Comparison of ENCODE assay signal across 23 cellular contexts in the genomic region with DNA sequence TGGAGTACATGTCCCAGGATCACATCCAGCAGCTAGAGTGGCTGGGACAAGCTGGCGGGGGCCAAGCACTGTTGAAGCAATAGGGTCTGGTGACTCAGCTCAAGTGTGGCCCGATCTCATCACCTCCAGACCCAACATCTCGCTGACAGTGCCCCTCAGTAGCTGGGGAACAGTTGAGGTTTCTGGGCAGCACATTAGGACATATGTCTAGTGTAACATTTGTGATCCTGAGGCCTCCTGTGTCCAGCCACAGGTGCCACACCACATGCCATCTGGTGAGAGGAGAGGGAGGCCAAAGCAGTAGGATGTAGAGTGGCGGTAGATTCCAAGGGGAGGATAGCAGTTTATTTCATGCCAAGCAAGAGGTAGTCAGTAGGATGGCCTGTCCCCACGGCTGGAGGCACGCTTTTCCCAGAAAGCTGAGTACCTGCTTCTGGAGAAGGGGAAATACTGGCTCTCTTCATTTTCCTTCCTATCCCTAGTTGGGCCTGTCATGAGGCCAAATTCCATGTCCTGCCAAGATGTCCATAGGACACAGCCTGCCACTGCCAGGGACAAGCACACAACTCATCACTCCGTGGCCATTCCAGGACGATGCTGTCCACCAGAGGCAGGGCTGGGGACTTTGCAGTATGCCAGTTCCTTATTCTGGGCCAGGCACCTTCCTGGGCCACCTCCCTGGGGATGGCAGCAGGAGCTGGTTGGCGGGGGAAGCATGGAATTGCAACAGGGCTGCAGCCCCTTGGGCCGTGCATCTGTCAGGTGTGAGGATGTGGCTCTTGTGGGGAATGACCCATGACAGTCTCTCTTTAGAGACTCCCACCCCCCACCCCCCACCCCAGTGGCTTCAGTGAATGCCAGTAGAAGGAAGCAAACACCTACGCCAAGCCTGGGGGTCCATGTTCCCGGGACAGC. TPM values are rescaled to one million over a fixed set of nuclear protein-coding genes. Genes with fewer than 3 reads are reported as not detected.
DNase-seq lines count a peak whose midpoint lies in the region; ATAC-seq, FAIRE-seq and TF ChIP-seq lines count a peak whose summit lies in the region.
"Had no signal": no experiment of that assay in that cellular context is flagged by ENCODE, and none has a peak within 500 bp of the region (broad histone marks: within the 10 kb centered on the region; RNA-seq: fewer than 3 reads in every experiment).

No MANE protein-coding gene starts in this region.

- no peak for TF ChIP-seq EP300 in A549 (IDR thresholded peaks at IDR 0.05)
- no peak for TF ChIP-seq EP300 in esophagus muscularis mucosa (IDR thresholded peaks at IDR 0.05)

- H3K4me1 ChIP-seq in A549 (0 out of 3 replicates have a peak, but pooled peaks cover 6% of the 10 kb centered on the region), Caco-2 (peaks cover 16% of the 10 kb centered on the region), esophagus muscularis mucosa (peaks cover 11 to 25% (median 20%) of the 10 kb centered on the region in 4 donors)
- H3K4me1 ChIP-seq: SJCRH30, uterus had no signal

- peaks cover 19% of the 10 kb centered on the region for H3K4me1 Mint-ChIP-seq in Caco-2 (ENCODE audit: low read depth, unreplicated experiment)
- peaks cover 21% of the 10 kb centered on the region for H3K4me1 Mint-ChIP-seq in activated T-helper 1 cell treated with anti-CD3 and anti-CD28 coated beads, Interleukin-12 subunit alpha, Interleukin-12 subunit beta, Interleukin-2, Interleukin-4 antibody, amounts not matched to agents 30 ng/mL and 10 ng/mL and 1 ng/mL, durations not matched to agents 14 hours and 24 hours and 36 hours (ENCODE audit: low read depth)

- no peak overlapping the region for H3K4me2 ChIP-seq in A549

- CTCF ChIA-PET in A549 (lab: Yijun Ruan, JAX) (interaction anchor here (0.7 to 9.8 kb wide), 23 partner anchors 12 to 357 kb away, joined by 3 to 223 read pairs (median 5); a partner anchor contains a TSS), Caco-2 (lab: Charles Lee) (interaction anchor here (0.7 kb wide), 1 partner anchor 168 kb away, joined by 3 read pairs; no protein-coding TSS in a partner anchor)

- H3K4me3 ChIP-seq in A549 (no peak overlapping the region), Caco-2 (ENCODE audit: low read depth, low read length) (no peak overlapping the region), esophagus muscularis mucosa (no peak overlapping the region), lower leg skin (ENCODE audit: low read depth, poor library complexity, severe bottlenecking) (no peak overlapping the region)
- H3K4me3 ChIP-seq: coronary artery, mucosa of descending colon, SJCRH30, uterus had no signal

- H3K36me3 ChIP-seq in Caco-2 (ENCODE audit: control insufficient read depth, insufficient read depth, low read length) = peaks cover 10% of the 10 kb centered on the region; the same call in 1 of the 2 replicates
- H3K36me3 ChIP-seq in esophagus muscularis mucosa = peaks cover 56 to 100% (median 96%) of the 10 kb centered on the region in 4 donors
- H3K36me3 ChIP-seq: uterus had no signal

- TF ChIP-seq POLR2A in A549 (IDR thresholded peaks at IDR 0.05; ENCODE audit: low read length) (no peak), esophagus muscularis mucosa (IDR thresholded peaks at IDR 0.05; ENCODE audit: low read depth) (no peak), lower leg skin (IDR thresholded peaks at IDR 0.05) (no peak)

- no peaks in the 10 kb centered on the region for H3K9me3 Mint-ChIP-seq in Caco-2 (ENCODE audit: unreplicated experiment)
- no peaks in the 10 kb centered on the region for H3K9me3 Mint-ChIP-seq in activated T-helper 1 cell treated with anti-CD3 and anti-CD28 coated beads, Interleukin-12 subunit alpha, Interleukin-12 subunit beta, Interleukin-2, Interleukin-4 antibody, amounts not matched to agents 30 ng/mL and 10 ng/mL and 1 ng/mL, durations not matched to agents 14 hours and 24 hours and 36 hours

- 87% methylated on average over 12 of the region's 12 CpGs for WGBS in A549 (ENCODE audit: missing lambda C conversion rate)
- WGBS in esophagus muscularis mucosa = 74% methylated on average over 8 of the region's 12 CpGs
- WGBS in lower leg skin, 2 donors = 71 to 77% methylated on average over 12 of the region's 12 CpGs

- no peak overlapping the region for H3K4me3 Mint-ChIP-seq in Caco-2 (ENCODE audit: unreplicated experiment)
- H3K4me3 Mint-ChIP-seq in activated T-helper 1 cell treated with anti-CD3 and anti-CD28 coated beads, Interleukin-12 subunit alpha, Interleukin-12 subunit beta, Interleukin-2, Interleukin-4 antibody, amounts not matched to agents 30 ng/mL and 10 ng/mL and 1 ng/mL, durations not matched to agents 14 hours and 24 hours and 36 hours = no peak overlapping the region
- H3K4me3 Mint-ChIP-seq: activated CD8-positive, alpha-beta memory T cell treated with anti-CD3 and anti-CD28 coated beads, Interleukin-2, amount 10 ng/mL, durations not matched to agents 7 days and 5 days had no signal

- FAIRE-seq in A549 (lab: Jason Lieb, UNC) = no peak
- FAIRE-seq: astrocyte, D721Med, G401.6 had no signal

- POLR2A ChIA-PET in A549 (lab: Yijun Ruan, JAX) (interaction anchor here (1.9 kb wide), 1 partner anchor 24 kb away, joined by 6 read pairs; a partner anchor contains a TSS), Caco-2 (lab: Charles Lee) (no interaction called here)

- no peak for TF ChIP-seq RAD21 in A549 (conservative IDR thresholded peaks at IDR 0.05 in 1 of 2, IDR thresholded peaks at IDR 0.05 in 1 of 2)

- H3K27me3 Mint-ChIP-seq in Caco-2 (ENCODE audit: insufficient read depth, unreplicated experiment) = no peaks in the 10 kb centered on the region
- no peaks in the 10 kb centered on the region for H3K27me3 Mint-ChIP-seq in activated T-helper 1 cell treated with anti-CD3 and anti-CD28 coated beads, Interleukin-12 subunit alpha, Interleukin-12 subunit beta, Interleukin-2, Interleukin-4 antibody, amounts not matched to agents 30 ng/mL and 10 ng/mL and 1 ng/mL, durations not matched to agents 14 hours and 24 hours and 36 hours (ENCODE audit: insufficient read depth)
- H3K27me3 Mint-ChIP-seq: activated CD8-positive, alpha-beta memory T cell treated with anti-CD3 and anti-CD28 coated beads, Interleukin-2, amount 10 ng/mL, durations not matched to agents 7 days and 5 days had no signal

- no TSS peak for BruUV-seq in Caco-2 (replicated peaks; lab: Mats Ljungman, UMichigan)

- H3K27ac Mint-ChIP-seq in Caco-2 (ENCODE audit: unreplicated experiment) = peak overlapping the region; percentile 65
- H3K27ac Mint-ChIP-seq in activated T-helper 1 cell treated with anti-CD3 and anti-CD28 coated beads, Interleukin-12 subunit alpha, Interleukin-12 subunit beta, Interleukin-2, Interleukin-4 antibody, amounts not matched to agents 30 ng/mL and 10 ng/mL and 1 ng/mL, durations not matched to agents 14 hours and 24 hours and 36 hours = peak overlapping the region; percentile 75
- H3K27ac Mint-ChIP-seq: activated CD8-positive, alpha-beta memory T cell treated with anti-CD3 and anti-CD28 coated beads, Interleukin-2, amount 10 ng/mL, durations not matched to agents 7 days and 5 days had no signal

- no peak overlapping the region for H3K27ac ChIP-seq in A549
- no peak overlapping the region for H3K27ac ChIP-seq in esophagus muscularis mucosa (replicated peaks in 1 of 4)
- H3K27ac ChIP-seq: SJCRH30, uterus had no signal

- TF ChIP-seq CTCF in A549 (IDR thresholded peaks at IDR 0.05) (no peak), Caco-2 (IDR thresholded peaks at IDR 0.05; ENCODE audit: insufficient read depth in 1 of 2, low read depth in 1 of 2, low read length in 1 of 2, severe bottlenecking in 1 of 2, unreplicated experiment in 1 of 2) (no peak), esophagus muscularis mucosa (IDR thresholded peaks at IDR 0.05) (no peak), lower leg skin (IDR thresholded peaks at IDR 0.05) (no peak)

- DNase-seq in A549 (ENCODE audit: low read depth in 1 of 2, low spot score in 1 of 2) (no peak), Caco-2 (no peak), left ventricle myocardium superior (peak; percentile 64), superior temporal gyrus (ENCODE audit: extremely low spot score) (no peak), esophagus muscularis mucosa (ENCODE audit: extremely low spot score) (no peak), lower leg skin (ENCODE audit: low spot score in 2 of 2) (no peak)
- DNase-seq in activated T-helper 1 cell treated with anti-CD3 and anti-CD28 coated beads, Interleukin-12 subunit alpha, Interleukin-12 subunit beta, Interleukin-2, Interleukin-4 antibody, amounts not matched to agents 30 ng/mL and 10 ng/mL and 1 ng/mL, durations not matched to agents 14 hours and 24 hours and 36 hours (ENCODE audit: low spot score) = no peak
- DNase-seq: activated CD4-positive, CD25-positive, alpha-beta regulatory T cell; activated CD8-positive, alpha-beta memory T cell treated with anti-CD3 and anti-CD28 coated beads, Interleukin-2, amount 10 ng/mL, durations not matched to agents 7 days and 5 days; activated effector memory CD4-positive, alpha-beta T cell treated with anti-CD3 and anti-CD28 coated beads, Interleukin-2, amount 50 U/mL, for 16 hours; foreskin fibroblast; Kasumi-1; mucosa of descending colon; NCI-H1092 treated with DMSO at 0.1 percent for 48 hours; NCI-H526; SJCRH30; T-helper 2 cell; uterus had no signal

- no peaks in the 10 kb centered on the region for H3K9me3 ChIP-seq in A549
- no peaks in the 10 kb centered on the region for H3K9me3 ChIP-seq in Caco-2
- H3K9me3 ChIP-seq in esophagus muscularis mucosa = no peaks in the 10 kb centered on the region
- H3K9me3 ChIP-seq: mucosa of descending colon, SJCRH30, uterus had no signal

- H3K27me3 ChIP-seq in Caco-2 (replicated peaks; ENCODE audit: control insufficient read depth, insufficient read depth, low read length) (no peaks in the 10 kb centered on the region), esophagus muscularis mucosa (no peaks in the 10 kb centered on the region)
- H3K27me3 ChIP-seq: SJCRH30, uterus had no signal

- intact Hi-C loops in Caco-2 (cut with micrococcal nuclease; ENCODE audit: unreplicated experiment) = loop anchor here (1.0 kb wide), 2 partner anchors 28 to 123 kb away; no protein-coding TSS in a partner anchor
- intact Hi-C loops in activated T-helper 1 cell treated with anti-CD3 and anti-CD28 coated beads, Interleukin-12 subunit alpha, Interleukin-12 subunit beta, Interleukin-2, Interleukin-4 antibody, amounts not matched to agents 30 ng/mL and 10 ng/mL and 1 ng/mL, durations not matched to agents 14 hours and 24 hours and 36 hours (cut with micrococcal nuclease) = loop anchor here (1.0 kb wide), 3 partner anchors 24 to 123 kb away; a partner anchor contains a TSS
- intact Hi-C loops in left ventricle myocardium superior (cut with micrococcal nuclease) = no loop called here
- intact Hi-C loops in esophagus muscularis mucosa (cut with DNase I) = no loop called here
- intact Hi-C loops in lower leg skin (cut with DNase I; ENCODE audit: low total_unique reads) = no loop called here

- peaks cover 98% of the 10 kb centered on the region for H3K36me3 Mint-ChIP-seq in Caco-2 (ENCODE audit: insufficient read depth, unreplicated experiment)
- H3K36me3 Mint-ChIP-seq in activated T-helper 1 cell treated with anti-CD3 and anti-CD28 coated beads, Interleukin-12 subunit alpha, Interleukin-12 subunit beta, Interleukin-2, Interleukin-4 antibody, amounts not matched to agents 30 ng/mL and 10 ng/mL and 1 ng/mL, durations not matched to agents 14 hours and 24 hours and 36 hours (ENCODE audit: low read depth) = peaks cover 60% of the 10 kb centered on the region

- ATAC-seq in A549 = no peak
- peak; percentile 69 for ATAC-seq in left ventricle myocardium superior
- no peak for ATAC-seq in GM19397 (IDR thresholded peaks at IDR 0.05; ENCODE audit: unreplicated experiment)
- ATAC-seq: activated CD8-positive, alpha-beta memory T cell treated with anti-CD3 and anti-CD28 coated beads, Interleukin-2, amount 10 ng/mL, durations not matched to agents 7 days and 5 days; mucosa of descending colon had no signal

RNA-seq across cellular contexts. Expression of a gene that starts 24.0 kb away (rescaled TPM):
- polyA plus RNA-seq in A549 (2011; rRNA removed) (40.9 and 43.6 TPM in 2 replicates), A549 (2017; fragmentation: RNase III; extraction: RNeasy Plus Mini Kit Qiagen cat#74134 plus additional on column Dnase treatment) (34.5 to 42.8 TPM (median 35.8 TPM) in 3 replicates)
- 33.7 and 38.1 TPM in 2 replicates for polyA plus RNA-seq in A549 (2012; cell fraction: cytosol; rRNA removed)
- 183 and 227 TPM in 2 replicates for polyA plus RNA-seq in A549 (2012; cell fraction: nucleus; rRNA removed)
- polyA minus RNA-seq in A549 (2011; rRNA and poly(A)+ RNA removed) = 66.4 and 91.5 TPM in 2 replicates
- total RNA-seq in Caco-2 (2022) (90.2 and 94.4 TPM in 2 replicates), left ventricle myocardium superior (26.2 TPM), esophagus muscularis mucosa (10 to 100 TPM; 14.6 to 31.4 (median 21.2) TPM), lower leg skin (10 to 100 TPM; 27.5 to 43.1 (median 29.9) TPM)
- total RNA-seq in activated T-helper 1 cell treated with anti-CD3 and anti-CD28 coated beads, Interleukin-12 subunit alpha, Interleukin-12 subunit beta, Interleukin-2, Interleukin-4 antibody, amounts not matched to agents 30 ng/mL and 10 ng/mL and 1 ng/mL, durations not matched to agents 14 hours and 24 hours and 36 hours = 93.4 and 94.3 TPM in 2 replicates

RNA-seq across cellular contexts. Expression of a gene that starts 24.3 kb away (rescaled TPM):
- polyA plus RNA-seq in A549 (2011; rRNA removed) (144 and 157 TPM in 2 replicates), A549 (2017; fragmentation: RNase III; extraction: RNeasy Plus Mini Kit Qiagen cat#74134 plus additional on column Dnase treatment) (161 to 164 TPM (median 163 TPM) in 3 replicates)
- polyA plus RNA-seq in A549 (2012; cell fraction: cytosol; rRNA removed) = 148 and 176 TPM in 2 replicates
- 91.3 and 93.4 TPM in 2 replicates for polyA plus RNA-seq in A549 (2012; cell fraction: nucleus; rRNA removed)
- 76.8 and 97.2 TPM in 2 replicates for polyA minus RNA-seq in A549 (2011; rRNA and poly(A)+ RNA removed)
- total RNA-seq in Caco-2 (2022) (123 and 125 TPM in 2 replicates), left ventricle myocardium superior (132 TPM), esophagus muscularis mucosa (10 to 100 TPM; 37.8 to 40.6 (median 39.1) TPM), lower leg skin (10 to 100 TPM; 20.7 to 36.0 (median 31.4) TPM)
- 126 and 130 TPM in 2 replicates for total RNA-seq in activated T-helper 1 cell treated with anti-CD3 and anti-CD28 coated beads, Interleukin-12 subunit alpha, Interleukin-12 subunit beta, Interleukin-2, Interleukin-4 antibody, amounts not matched to agents 30 ng/mL and 10 ng/mL and 1 ng/mL, durations not matched to agents 14 hours and 24 hours and 36 hours

RNA-seq across cellular contexts. Expression of a gene that starts 31.9 kb away (rescaled TPM):
- polyA plus RNA-seq in A549 (2011; rRNA removed) = 110 and 124 TPM in 2 replicates
- 203 and 209 TPM in 2 replicates for polyA plus RNA-seq in A549 (2012; cell fraction: cytosol; rRNA removed)
- 485 and 663 TPM in 2 replicates for polyA plus RNA-seq in A549 (2012; cell fraction: nucleus; rRNA removed)
- polyA plus RNA-seq in A549 (2017; fragmentation: RNase III; extraction: RNeasy Plus Mini Kit Qiagen cat#74134 plus additional on column Dnase treatment) = 83.4 to 87.1 TPM (median 84.1 TPM) in 3 replicates
- polyA minus RNA-seq in A549 (2011; rRNA and poly(A)+ RNA removed) = 109 and 125 TPM in 2 replicates
- total RNA-seq in Caco-2 (2022) = 119 and 142 TPM in 2 replicates
- total RNA-seq in activated T-helper 1 cell treated with anti-CD3 and anti-CD28 coated beads, Interleukin-12 subunit alpha, Interleukin-12 subunit beta, Interleukin-2, Interleukin-4 antibody, amounts not matched to agents 30 ng/mL and 10 ng/mL and 1 ng/mL, durations not matched to agents 14 hours and 24 hours and 36 hours = 122 and 129 TPM in 2 replicates
- 28.0 TPM for total RNA-seq in left ventricle myocardium superior
- total RNA-seq in esophagus muscularis mucosa = 10 to 100 TPM; 20.4 to 32.4 (median 23.3) TPM
- 10 to 100 TPM; 32.1 to 46.2 (median 35.1) TPM for total RNA-seq in lower leg skin

RNA-seq across cellular contexts. Expression of a gene that starts 33.7 kb away (rescaled TPM):
- polyA plus RNA-seq in A549 (2011; rRNA removed) (61.0 and 71.4 TPM in 2 replicates), A549 (2017; fragmentation: RNase III; extraction: RNeasy Plus Mini Kit Qiagen cat#74134 plus additional on column Dnase treatment) (22.2 to 24.6 TPM (median 23.9 TPM) in 3 replicates)
- 57.0 and 65.8 TPM in 2 replicates for polyA plus RNA-seq in A549 (2012; cell fraction: cytosol; rRNA removed)
- 46.6 and 47.8 TPM in 2 replicates for polyA plus RNA-seq in A549 (2012; cell fraction: nucleus; rRNA removed)
- 70.5 and 70.8 TPM in 2 replicates for polyA minus RNA-seq in A549 (2011; rRNA and poly(A)+ RNA removed)
- total RNA-seq in Caco-2 (2022) (27.0 and 27.3 TPM in 2 replicates), left ventricle myocardium superior (15.4 TPM), esophagus muscularis mucosa (10 to 100 TPM; 42.4 to 52.0 (median 44.8) TPM), lower leg skin (10 to 100 TPM; 22.6 to 41.8 (median 32.6) TPM)
- 49.0 and 49.3 TPM in 2 replicates for total RNA-seq in activated T-helper 1 cell treated with anti-CD3 and anti-CD28 coated beads, Interleukin-12 subunit alpha, Interleukin-12 subunit beta, Interleukin-2, Interleukin-4 antibody, amounts not matched to agents 30 ng/mL and 10 ng/mL and 1 ng/mL, durations not matched to agents 14 hours and 24 hours and 36 hours

RNA-seq across cellular contexts. Expression of a gene that starts 51.9 kb away (rescaled TPM):
- 14.8 and 15.3 TPM in 2 replicates for polyA plus RNA-seq in A549 (2011; rRNA removed)
- 32.0 and 35.2 TPM in 2 replicates for polyA plus RNA-seq in A549 (2012; cell fraction: cytosol; rRNA removed)
- 27.7 and 28.9 TPM in 2 replicates for polyA plus RNA-seq in A549 (2012; cell fraction: nucleus; rRNA removed)
- 13.7 to 16.4 TPM (median 14.9 TPM) in 3 replicates for polyA plus RNA-seq in A549 (2017; fragmentation: RNase III; extraction: RNeasy Plus Mini Kit Qiagen cat#74134 plus additional on column Dnase treatment)
- 14.5 and 15.7 TPM in 2 replicates for polyA minus RNA-seq in A549 (2011; rRNA and poly(A)+ RNA removed)
- total RNA-seq in Caco-2 (2022) = 29.8 and 33.6 TPM in 2 replicates
- 119 and 126 TPM in 2 replicates for total RNA-seq in activated T-helper 1 cell treated with anti-CD3 and anti-CD28 coated beads, Interleukin-12 subunit alpha, Interleukin-12 subunit beta, Interleukin-2, Interleukin-4 antibody, amounts not matched to agents 30 ng/mL and 10 ng/mL and 1 ng/mL, durations not matched to agents 14 hours and 24 hours and 36 hours
- total RNA-seq in left ventricle myocardium superior = 23.0 TPM
- 10 to 100 TPM in 3 of 4 donors, 1 to 10 TPM in 1; 9.6 to 17.5 (median 15.2) TPM for total RNA-seq in esophagus muscularis mucosa
- total RNA-seq in lower leg skin = 1 to 10 TPM; 4.0 to 7.1 (median 5.9) TPM

Comparison
In these comparisons a context has a peak if more than half of its experiments do, and no peak if none do; other contexts are left out.
1. intact Hi-C loops: an anchor here in Caco-2 (1.0 kb wide) and activated T-helper 1 cell treated with anti-CD3 and anti-CD28 coated beads, Interleukin-12 subunit alpha, Interleukin-12 subunit beta, Interleukin-2, Interleukin-4 antibody, amounts not matched to agents 30 ng/mL and 10 ng/mL and 1 ng/mL, durations not matched to agents 14 hours and 24 hours and 36 hours (1.0 kb wide); none called in left ventricle myocardium superior, esophagus muscularis mucosa and lower leg skin.